Comparison of ENCODE assay signal across 8 cellular contexts in genomic region chr16:370443-370842, GRCh38. TPM values are rescaled to one million over a fixed set of nuclear protein-coding genes. Genes with fewer than 3 reads are reported as not detected.
DNase-seq lines count a peak whose midpoint lies in the region; TF ChIP-seq lines count a peak whose summit lies in the region.

TSS of gene MRPL28 (minus strand) at chr16:370538. CDS start at chr16:370218, 320 bp downstream.

- H3K14ac ChIP-seq in neuronal stem cell (ENCODE audit: low read length): peak within 1 kb of the TSS; percentile 71

- POLR2A ChIA-PET in HEK293 (lab: Yijun Ruan, JAX): interaction anchor here (0.7 to 1.5 kb wide), 7 partner anchors 9 to 1826 kb away, joined by 3 to 10 read pairs (median 4); partner anchors contain the start of genes AXIN1, DECR2, PGAP6 and POLR3K

- H3K4ac ChIP-seq in neuronal stem cell (ENCODE audit: low read length): peak within 1 kb of the TSS; percentile 76

- H3K79me1 ChIP-seq in neuronal stem cell (ENCODE audit: low read depth, low read length): peaks cover 9% of the 10 kb centered on the region

- H2BK5ac ChIP-seq in neuronal stem cell (ENCODE audit: low read length): peak within 1 kb of the TSS; percentile 11

- TF ChIP-seq POLR2A in NB4 (IDR thresholded peaks at IDR 0.05; ENCODE audit: extremely low read depth, insufficient read length): peak; percentile 25

- peak within 1 kb of the TSS; percentile 15 for H2AFZ ChIP-seq in neuronal stem cell (ENCODE audit: low read length)

- no peak within 1 kb of the TSS for H2BK15ac ChIP-seq in neuronal stem cell (ENCODE audit: low read length)

- peak within 1 kb of the TSS; percentile 47 for H3K4me3 ChIP-seq in HEK293 (ENCODE audit: low read depth, low read length)
- no peak within 1 kb of the TSS for H3K4me3 ChIP-seq in NB4 (ENCODE audit: low read depth, low read length)
- H3K4me3 ChIP-seq in neuronal stem cell (ENCODE audit: low read length in 2 of 2): peak within 1 kb of the TSS; percentile 40 to 66
- H3K4me3 ChIP-seq in subcutaneous abdominal adipose tissue (ENCODE audit: low read depth in 1 of 5, low read length in 5 of 5): peak within 1 kb of the TSS in 4 of 5 donors; percentile 27 to 58 (median 37)

- DNase-seq in NB4 (ENCODE audit: low read depth): peak; percentile 92
- peak; percentile 93 for DNase-seq in SK-N-DZ (ENCODE audit: low spot score)
- DNase-seq in activated naive CD4-positive, alpha-beta T cell treated with Interleukin-2 at 50 U/mL for 16 hours: peak; percentile 94
- peak; percentile 89 for DNase-seq in foreskin melanocyte
- peak; percentile 90 for DNase-seq in neuronal stem cell (ENCODE audit: low spot score)

- H3K27me3 ChIP-seq in neuronal stem cell (ENCODE audit: control insufficient read depth in 3 of 3, insufficient read depth in 3 of 3, low read depth in 1 of 3, low read length in 3 of 3): no peaks in the 10 kb centered on the region
- H3K27me3 ChIP-seq in subcutaneous abdominal adipose tissue (ENCODE audit: control insufficient read depth in 5 of 5, insufficient read depth in 4 of 5, low read length in 5 of 5): no peaks in the 10 kb centered on the region

- H3K36me3 ChIP-seq in ES-I3 (ENCODE audit: insufficient read depth, low read length): peaks cover 19% of the 10 kb centered on the region
- H3K36me3 ChIP-seq in HEK293 (ENCODE audit: control insufficient read depth in 2 of 2, insufficient read depth in 1 of 2, low read length in 2 of 2): peaks cover 6 to 77% of the 10 kb centered on the region in 2 experiments; a peak in 2 of 3 replicates
- H3K36me3 ChIP-seq in neuronal stem cell (replicated peaks in 1 of 2; ENCODE audit: control insufficient read depth in 2 of 2, insufficient read depth in 2 of 2, low read length in 2 of 2): peaks cover 43 to 80% of the 10 kb centered on the region in 2 donors
- H3K36me3 ChIP-seq in subcutaneous abdominal adipose tissue (ENCODE audit: control insufficient read depth in 5 of 5, insufficient read depth in 5 of 5, low read length in 5 of 5): peaks cover 0 to 70% (median 63%) of the 10 kb centered on the region in 5 donors

- peak within 1 kb of the TSS; percentile 62 for H3K4me2 ChIP-seq in neuronal stem cell (ENCODE audit: insufficient read depth, low read length, poor library complexity, severe bottlenecking)

- H2BK12ac ChIP-seq in neuronal stem cell (ENCODE audit: low read length): no peak within 1 kb of the TSS

- no peak within 1 kb of the TSS for H2BK120ac ChIP-seq in neuronal stem cell (ENCODE audit: low read depth, low read length)

- peak within 1 kb of the TSS; percentile 52 for H3K9ac ChIP-seq in ES-I3 (ENCODE audit: low read depth, low read length)
- H3K9ac ChIP-seq in neuronal stem cell (ENCODE audit: low read depth, low read length, poor library complexity): peak within 1 kb of the TSS; percentile 60
- peak within 1 kb of the TSS in 4 of 5 donors; percentile 53 to 80 (median 61) for H3K9ac ChIP-seq in subcutaneous abdominal adipose tissue (ENCODE audit: low read length in 5 of 5)

- CTCF ChIA-PET in HEK293 (lab: Yijun Ruan, JAX): interaction anchor here (0.6 to 0.9 kb wide), 4 partner anchors 8 to 342 kb away, joined by 3 to 4 read pairs (median 4); no protein-coding TSS in a partner anchor

- H3K23ac ChIP-seq in neuronal stem cell (ENCODE audit: low read depth, low read length, poor library complexity): peak within 1 kb of the TSS; percentile 85

- no peak for TF ChIP-seq CTCF in HEK293 (tag by site-specific recombination; IDR thresholded peaks at IDR 0.05)
- no peak for TF ChIP-seq CTCF in NB4 (IDR thresholded peaks at IDR 0.05; ENCODE audit: low read depth, low read length)

- peak within 1 kb of the TSS; percentile 82 for H2AK5ac ChIP-seq in neuronal stem cell (ENCODE audit: low read depth, low read length)

- H3K4me1 ChIP-seq in ES-I3 (ENCODE audit: insufficient read depth, low read length): no peaks in the 10 kb centered on the region
- peaks cover 3% of the 10 kb centered on the region for H3K4me1 ChIP-seq in HEK293 (ENCODE audit: control insufficient read depth, insufficient read depth, low read length)
- peaks cover 4 to 6% of the 10 kb centered on the region in 2 donors for H3K4me1 ChIP-seq in neuronal stem cell (ENCODE audit: control insufficient read depth in 2 of 2, insufficient read depth in 1 of 2, low read depth in 1 of 2, low read length in 2 of 2)
- peaks cover 0 to 19% (median 14%) of the 10 kb centered on the region in 5 donors for H3K4me1 ChIP-seq in subcutaneous abdominal adipose tissue (ENCODE audit: control insufficient read depth in 5 of 5, insufficient read depth in 5 of 5, low read length in 5 of 5)

- H4K8ac ChIP-seq in neuronal stem cell (ENCODE audit: low read depth, low read length): peak within 1 kb of the TSS; percentile 17

- peak within 1 kb of the TSS; percentile 76 for H3K18ac ChIP-seq in neuronal stem cell (ENCODE audit: low read length)

- peak within 1 kb of the TSS; percentile 64; the same call in 1 of the 2 replicates for H3K27ac ChIP-seq in HEK293 (ENCODE audit: extremely low read depth, low read depth, low read length)
- no peak within 1 kb of the TSS for H3K27ac ChIP-seq in neuronal stem cell (replicated peaks; ENCODE audit: low read length)
- peak within 1 kb of the TSS; percentile 75 for H3K27ac ChIP-seq in subcutaneous abdominal adipose tissue (ENCODE audit: low read depth, low read length)

- no peak within 1 kb of the TSS for H4K91ac ChIP-seq in neuronal stem cell (ENCODE audit: low read depth, low read length, poor library complexity)

- H3K9me3 ChIP-seq in ES-I3 (ENCODE audit: control insufficient read depth, insufficient read depth, low read length) (no peaks in the 10 kb centered on the region), HEK293 (ENCODE audit: control insufficient read depth, insufficient read depth, low read depth, low read length) (no peaks in the 10 kb centered on the region), neuronal stem cell (replicated peaks in 1 of 2; ENCODE audit: control insufficient read depth in 2 of 2, insufficient read depth in 1 of 2, low read depth in 1 of 2, low read length in 2 of 2) (no peaks in the 10 kb centered on the region), subcutaneous abdominal adipose tissue (ENCODE audit: control insufficient read depth in 5 of 5, low read length in 5 of 5) (no peaks in the 10 kb centered on the region)

- no CpG with 5 or more reads among the region's 30 CpGs for WGBS in neuronal stem cell (ENCODE audit: extremely low coverage in 2 of 2, insufficient read length in 2 of 2, insufficient replicate concordance in 1 of 2), 2 donors

TF ChIP-seq in HEK293, 187 proteins besides CTCF, POLR2A, EP300 and RAD21 (continues in another document):
- TF ChIP-seq ZBTB21 (tag by site-specific recombination; IDR thresholded peaks at IDR 0.05) (no peak), ZXDB (tag by site-specific recombination; IDR thresholded peaks at IDR 0.05) (peak; percentile 60; the same call in 1 of the 2 replicates), SP3 (tag by site-specific recombination; IDR thresholded peaks at IDR 0.05) (peak; percentile 85), ZNF580 (tag by site-specific recombination; IDR thresholded peaks at IDR 0.05) (peak; percentile 82), ZBTB8A (tag by site-specific recombination; IDR thresholded peaks at IDR 0.05) (peak; percentile 60), OVOL3 (tag by site-specific recombination; IDR thresholded peaks at IDR 0.05) (0 out of 2 replicates have a peak, but pooled peaks have one; percentile 47), ZEB2 (tag by site-specific recombination; IDR thresholded peaks at IDR 0.05) (peak; percentile 89), ZNF658 (tag by site-specific recombination; IDR thresholded peaks at IDR 0.05) (no peak), KLF16 (tag by site-specific recombination; IDR thresholded peaks at IDR 0.05) (peak; percentile 78), ZNF24 (tag by site-specific recombination; IDR thresholded peaks at IDR 0.05) (no peak), SP2 (tag by site-specific recombination; IDR thresholded peaks at IDR 0.05) (peak; percentile 96), EGR2 (tag by site-specific recombination; IDR thresholded peaks at IDR 0.05; ENCODE audit: low read depth) (peak; percentile 40; the same call in 1 of the 2 replicates), SP7 (tag by site-specific recombination; IDR thresholded peaks at IDR 0.05) (peak; percentile 55)
- TF ChIP-seq, protein P1, sequence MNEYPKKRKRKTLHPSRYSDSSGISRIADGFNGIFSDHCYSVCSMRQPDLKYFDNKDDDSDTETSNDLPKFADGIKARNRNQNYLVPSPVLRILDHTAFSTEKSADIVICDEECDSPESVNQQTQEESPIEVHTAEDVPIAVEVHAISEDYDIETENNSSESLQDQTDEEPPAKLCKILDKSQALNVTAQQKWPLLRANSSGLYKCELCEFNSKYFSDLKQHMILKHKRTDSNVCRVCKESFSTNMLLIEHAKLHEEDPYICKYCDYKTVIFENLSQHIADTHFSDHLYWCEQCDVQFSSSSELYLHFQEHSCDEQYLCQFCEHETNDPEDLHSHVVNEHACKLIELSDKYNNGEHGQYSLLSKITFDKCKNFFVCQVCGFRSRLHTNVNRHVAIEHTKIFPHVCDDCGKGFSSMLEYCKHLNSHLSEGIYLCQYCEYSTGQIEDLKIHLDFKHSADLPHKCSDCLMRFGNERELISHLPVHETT (tag by site-specific recombination; IDR thresholded peaks at IDR 0.05): peak; percentile 22; the same call in 1 of the 2 replicates

RNA-seq across cellular contexts. Expression of gene MRPL28, which starts in this region (rescaled TPM):
- polyA plus RNA-seq in SK-N-DZ (2014; cell fraction: cytosol; rRNA removed): 163 TPM in 2 replicates
- polyA plus RNA-seq in SK-N-DZ (2014; cell fraction: nucleus; rRNA removed): 79.4 and 130 TPM in 2 replicates
- polyA plus RNA-seq in neuronal stem cell (2013, experiment 1 of 2): 68.8 TPM
- 73.1 TPM for polyA plus RNA-seq in neuronal stem cell (2013, experiment 2 of 2)
